In the genomic region with DNA sequence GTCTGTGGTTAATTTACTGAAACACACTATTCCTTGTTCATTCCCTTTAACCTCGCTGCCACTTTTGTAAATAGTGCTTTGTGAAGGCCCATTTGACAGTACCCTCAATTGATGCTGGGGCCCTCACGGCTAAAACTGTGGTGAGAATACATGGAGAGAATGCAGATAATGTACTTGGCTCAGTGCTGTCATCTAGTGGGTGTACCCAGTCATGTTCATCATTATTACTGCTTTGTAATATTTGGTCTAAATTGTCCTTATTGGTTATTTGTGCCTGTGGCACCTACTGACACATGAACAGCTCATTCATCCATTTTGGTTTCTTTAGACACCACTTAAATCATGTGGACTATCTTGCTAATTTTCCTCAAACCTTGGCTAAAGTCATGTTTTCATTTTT, we compare ENCODE assay signal across 1 cellular context.
TF ChIP-seq lines count a peak whose summit lies in the region.

No MANE protein-coding gene starts in this region.

TF ChIP-seq in H1, 55 proteins besides CTCF, POLR2A, EP300 and RAD21:
- TF ChIP-seq EGR1 (IDR thresholded peaks at IDR 0.05; ENCODE audit: borderline replicate concordance, low read depth, low read length), result no peak
- TF ChIP-seq YY1 (IDR thresholded peaks at IDR 0.05; ENCODE audit: low read depth, low read length), result no peak
- no peak for TF ChIP-seq MAFK (IDR thresholded peaks at IDR 0.05; ENCODE audit: low read depth, low read length)
- TF ChIP-seq NRF1 (IDR thresholded peaks at IDR 0.05; ENCODE audit: low read depth, low read length), result no peak
- no peak for TF ChIP-seq JUND (IDR thresholded peaks at IDR 0.05; ENCODE audit: low read length)
- no peak for TF ChIP-seq ZNF274 (IDR thresholded peaks at IDR 0.05; ENCODE audit: borderline replicate concordance, extremely low read depth, low read length)
- no peak for TF ChIP-seq TBP (IDR thresholded peaks at IDR 0.05; ENCODE audit: low read depth, low read length)
- no peak for TF ChIP-seq KDM5A (IDR thresholded peaks at IDR 0.05; ENCODE audit: low read length)
- TF ChIP-seq GABPA (IDR thresholded peaks at IDR 0.05; ENCODE audit: borderline replicate concordance, insufficient read depth, low read length), result no peak
- no peak for TF ChIP-seq BACH1 (IDR thresholded peaks at IDR 0.05; ENCODE audit: low read length)
